Comparison of ENCODE assay signal across 1 cellular context in genomic region chr2:3536682-3537632, GRCh38.
TF ChIP-seq lines count a peak whose summit lies in the region.

No MANE protein-coding gene starts in this region.

TF ChIP-seq in K562, 482 proteins besides CTCF, POLR2A, EP300 and RAD21 (continues in another document):
- 0 out of 2 replicates have a peak, but pooled peaks have one; percentile 23 for TF ChIP-seq POLR2G (IDR thresholded peaks at IDR 0.05; ENCODE audit: low read depth, low read length)
- TF ChIP-seq SP1 (CRISPR knock-in tag; IDR thresholded peaks at IDR 0.05), result peak; percentile 57
- TF ChIP-seq POLR2B (IDR thresholded peaks at IDR 0.05; ENCODE audit: low read depth, partially characterized antibody), result no peak
- TF ChIP-seq ETS2 (tag; IDR thresholded peaks at IDR 0.05; ENCODE audit: borderline replicate concordance, poor library complexity, severe bottlenecking), result no peak
- TF ChIP-seq ZNF217 (CRISPR knock-in tag; IDR thresholded peaks at IDR 0.05), result no peak
- TF ChIP-seq SRSF3 (IDR thresholded peaks at IDR 0.05; ENCODE audit: insufficient read depth, low read length), result no peak
- peak; percentile 77 for TF ChIP-seq ZNF121 (CRISPR knock-in tag; conservative IDR thresholded peaks at IDR 0.05)
- no peak for TF ChIP-seq TRIM25 (IDR thresholded peaks at IDR 0.05; ENCODE audit: borderline replicate concordance)
- no peak for TF ChIP-seq TSC22D4 (tag; IDR thresholded peaks at IDR 0.05)
- peak; percentile 87 for TF ChIP-seq ZBTB7A (IDR thresholded peaks at IDR 0.05; ENCODE audit: borderline replicate concordance, control insufficient read depth, low read depth, low read length)
- no peak for TF ChIP-seq ETV6 (IDR thresholded peaks at IDR 0.05; ENCODE audit: borderline replicate concordance in 1 of 2, low read depth in 2 of 2, low read length in 1 of 2)
- TF ChIP-seq ETV6 (CRISPR knock-in tag; IDR thresholded peaks at IDR 0.05; ENCODE audit: borderline replicate concordance), result no peak
- TF ChIP-seq SETDB1 (IDR thresholded peaks at IDR 0.05; ENCODE audit: low read length), result no peak
- TF ChIP-seq ZMIZ1 (IDR thresholded peaks at IDR 0.05; ENCODE audit: low read depth in 2 of 2, low read length in 2 of 2), result 0 out of 4 replicates have a peak, but pooled peaks of 1 of the 2 experiments have one; percentile 22
- TF ChIP-seq DACH1 (IDR thresholded peaks at IDR 0.05; ENCODE audit: partially characterized antibody), result no peak
- TF ChIP-seq SRSF9 (IDR thresholded peaks at IDR 0.05; ENCODE audit: borderline replicate concordance, low read depth, low read length), result no peak
- TF ChIP-seq GABPB1 (CRISPR knock-in tag; IDR thresholded peaks at IDR 0.05), result peak; percentile 60; the same call in 1 of the 2 replicates
- TF ChIP-seq PCBP1 (IDR thresholded peaks at IDR 0.05; ENCODE audit: low read depth, low read length, poor library complexity, severe bottlenecking), result no peak
- TF ChIP-seq MTF1 (CRISPR knock-in tag; IDR thresholded peaks at IDR 0.05; ENCODE audit: borderline replicate concordance), result no peak
- TF ChIP-seq THRA (IDR thresholded peaks at IDR 0.05), result no peak
- no peak for TF ChIP-seq E4F1 (CRISPR knock-in tag; IDR thresholded peaks at IDR 0.05; ENCODE audit: borderline replicate concordance)
- TF ChIP-seq ZNF668 (CRISPR knock-in tag; IDR thresholded peaks at IDR 0.05), result no peak
- TF ChIP-seq CTBP1 (IDR thresholded peaks at IDR 0.05; ENCODE audit: borderline replicate concordance), result no peak
- no peak for TF ChIP-seq ZNF311 (CRISPR knock-in tag; IDR thresholded peaks at IDR 0.05)
- TF ChIP-seq JUN (IDR thresholded peaks at IDR 0.05; ENCODE audit: borderline replicate concordance, low read depth, low read length), result peak; percentile 16; the same call in 1 of the 2 replicates
- no peak for TF ChIP-seq JUN (CRISPR knock-in tag; IDR thresholded peaks at IDR 0.05; ENCODE audit: borderline replicate concordance)
- no peak for TF ChIP-seq MYNN (IDR thresholded peaks at IDR 0.05)
- TF ChIP-seq MYNN (CRISPR knock-in tag; IDR thresholded peaks at IDR 0.05), result no peak
- TF ChIP-seq PCBP2 (IDR thresholded peaks at IDR 0.05; ENCODE audit: low read depth, low read length, poor library complexity, severe bottlenecking), result no peak
- TF ChIP-seq HMGN3 (IDR thresholded peaks at IDR 0.05; ENCODE audit: borderline replicate concordance, extremely low read depth, insufficient read length, low read depth, low read length), result no peak
- TF ChIP-seq, protein P1, sequence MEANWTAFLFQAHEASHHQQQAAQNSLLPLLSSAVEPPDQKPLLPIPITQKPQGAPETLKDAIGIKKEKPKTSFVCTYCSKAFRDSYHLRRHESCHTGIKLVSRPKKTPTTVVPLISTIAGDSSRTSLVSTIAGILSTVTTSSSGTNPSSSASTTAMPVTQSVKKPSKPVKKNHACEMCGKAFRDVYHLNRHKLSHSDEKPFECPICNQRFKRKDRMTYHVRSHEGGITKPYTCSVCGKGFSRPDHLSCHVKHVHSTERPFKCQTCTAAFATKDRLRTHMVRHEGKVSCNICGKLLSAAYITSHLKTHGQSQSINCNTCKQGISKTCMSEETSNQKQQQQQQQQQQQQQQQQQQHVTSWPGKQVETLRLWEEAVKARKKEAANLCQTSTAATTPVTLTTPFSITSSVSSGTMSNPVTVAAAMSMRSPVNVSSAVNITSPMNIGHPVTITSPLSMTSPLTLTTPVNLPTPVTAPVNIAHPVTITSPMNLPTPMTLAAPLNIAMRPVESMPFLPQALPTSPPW (CRISPR knock-in tag; IDR thresholded peaks at IDR 0.05), result peak; percentile 29; the same call in 1 of the 2 replicates
- no peak for TF ChIP-seq ZNF280A (IDR thresholded peaks at IDR 0.05; ENCODE audit: low read depth, partially characterized antibody)
- TF ChIP-seq, protein P2, sequence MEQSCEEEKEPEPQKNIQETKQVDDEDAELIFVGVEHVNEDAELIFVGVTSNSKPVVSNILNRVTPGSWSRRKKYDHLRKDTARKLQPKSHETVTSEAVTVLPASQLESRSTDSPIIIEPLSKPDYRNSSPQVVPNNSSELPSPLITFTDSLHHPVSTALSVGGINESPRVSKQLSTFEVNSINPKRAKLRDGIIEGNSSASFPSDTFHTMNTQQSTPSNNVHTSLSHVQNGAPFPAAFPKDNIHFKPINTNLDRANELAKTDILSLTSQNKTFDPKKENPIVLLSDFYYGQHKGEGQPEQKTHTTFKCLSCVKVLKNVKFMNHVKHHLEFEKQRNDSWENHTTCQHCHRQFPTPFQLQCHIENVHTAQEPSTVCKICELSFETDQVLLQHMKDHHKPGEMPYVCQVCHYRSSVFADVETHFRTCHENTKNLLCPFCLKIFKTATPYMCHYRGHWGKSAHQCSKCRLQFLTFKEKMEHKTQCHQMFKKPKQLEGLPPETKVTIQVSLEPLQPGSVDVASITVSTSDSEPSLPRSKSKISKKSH (CRISPR knock-in tag; IDR thresholded peaks at IDR 0.05), result no peak
- no peak for TF ChIP-seq ZNF23 (CRISPR knock-in tag; IDR thresholded peaks at IDR 0.05)
- 0 out of 2 replicates have a peak, but pooled peaks have one; percentile 27 for TF ChIP-seq TFAP4 (CRISPR knock-in tag; IDR thresholded peaks at IDR 0.05; ENCODE audit: borderline replicate concordance)
- no peak for TF ChIP-seq NFE2 (IDR thresholded peaks at IDR 0.05; ENCODE audit: low read depth)
- peak in 1 of 2 experiments; percentile 60; a peak in 1 of 4 replicates for TF ChIP-seq UBTF (IDR thresholded peaks at IDR 0.05; ENCODE audit: borderline replicate concordance in 1 of 2, low read depth in 2 of 2, low read length in 2 of 2)
- TF ChIP-seq XRCC3 (IDR thresholded peaks at IDR 0.05), result no peak
- no peak for TF ChIP-seq ZC3H4 (CRISPR knock-in tag; IDR thresholded peaks at IDR 0.05; ENCODE audit: borderline replicate concordance)
- peak; percentile 51 for TF ChIP-seq CREM (IDR thresholded peaks at IDR 0.05; ENCODE audit: low read depth)
- no peak for TF ChIP-seq ZBTB1 (CRISPR knock-in tag; IDR thresholded peaks at IDR 0.05; ENCODE audit: borderline replicate concordance, low read depth)
- TF ChIP-seq SRSF1 (IDR thresholded peaks at IDR 0.05; ENCODE audit: low read depth, low read length), result no peak
- TF ChIP-seq DMBX1 (CRISPR knock-in tag; IDR thresholded peaks at IDR 0.05; ENCODE audit: borderline replicate concordance), result no peak
- no peak for TF ChIP-seq TCFL5 (CRISPR knock-in tag; conservative IDR thresholded peaks at IDR 0.05)
- no peak for TF ChIP-seq BRCA1 (IDR thresholded peaks at IDR 0.05)
- TF ChIP-seq BRCA1 (CRISPR knock-in tag; IDR thresholded peaks at IDR 0.05), result no peak
- TF ChIP-seq RBM17 (IDR thresholded peaks at IDR 0.05; ENCODE audit: borderline replicate concordance, low read depth, low read length), result no peak
- TF ChIP-seq MYC (IDR thresholded peaks at IDR 0.05; ENCODE audit: low read depth, low read length), result peak; percentile 80
- no peak for TF ChIP-seq MYC (CRISPR knock-in tag; IDR thresholded peaks at IDR 0.05; ENCODE audit: borderline replicate concordance, low read depth)
- TF ChIP-seq ZNF586 (CRISPR knock-in tag; conservative IDR thresholded peaks at IDR 0.05), result no peak
- TF ChIP-seq ZNF695 (CRISPR knock-in tag; IDR thresholded peaks at IDR 0.05), result no peak
- TF ChIP-seq ZNF699 (CRISPR knock-in tag; IDR thresholded peaks at IDR 0.05; ENCODE audit: insufficient replicate concordance), result no peak
